12 cellular contexts compared by ENCODE assay signal in genomic region chr11:129277216-129277838, GRCh38.
DNase-seq lines count a peak whose midpoint lies in the region; ATAC-seq and TF ChIP-seq lines count a peak whose summit lies in the region.
"Had no signal": no experiment of that assay in that cellular context is flagged by ENCODE, and none has a peak within 500 bp of the region (broad histone marks: within the 10 kb centered on the region; RNA-seq: fewer than 3 reads in every experiment).

No MANE protein-coding gene starts in this region.

- CTCF ChIA-PET in SK-N-SH (lab: Yijun Ruan, JAX): interaction anchor here (0.7 to 1.2 kb wide), 4 partner anchors 8 to 54 kb away, joined by 3 to 4 read pairs (median 3); no protein-coding TSS in a partner anchor

- H3K4me2 ChIP-seq in SK-N-SH (0 out of 2 replicates have a peak overlapping the region, but pooled peaks have one; percentile 80), osteoblast (ENCODE audit: insufficient read depth, low read length) (no peak overlapping the region)

- H3K9ac ChIP-seq in SK-N-SH: no peak overlapping the region
- H3K9ac ChIP-seq in duodenal mucosa (ENCODE audit: low read depth in 1 of 2, low read length in 2 of 2): no peak overlapping the region

- ATAC-seq in SK-N-SH treated with all-trans-retinoic acid at 6 μM for 48 hours: no peak
- ATAC-seq in GM18873 (IDR thresholded peaks at IDR 0.05; ENCODE audit: low FRiP score, unreplicated experiment): no peak
- ATAC-seq in HG02759 (IDR thresholded peaks at IDR 0.05; ENCODE audit: unreplicated experiment): no peak

- H3K79me2 ChIP-seq in SK-N-SH (ENCODE audit: insufficient read depth): peaks cover 63% of the 10 kb centered on the region
- H3K79me2 ChIP-seq in osteoblast (ENCODE audit: insufficient read depth, low read length): peaks cover 56% of the 10 kb centered on the region

- H3K4me1 ChIP-seq in SK-N-SH (ENCODE audit: control insufficient read depth in 1 of 2, insufficient read depth in 2 of 2, low read depth in 1 of 2, low read length in 1 of 2): peaks cover 16 to 17% of the 10 kb centered on the region in 2 experiments; a peak in 3 of 4 replicates
- H3K4me1 ChIP-seq in duodenal mucosa (ENCODE audit: control insufficient read depth in 1 of 2, insufficient read depth in 2 of 2, low read length in 2 of 2): peaks cover 37 to 63% of the 10 kb centered on the region in 2 donors
- peaks cover 20% of the 10 kb centered on the region for H3K4me1 ChIP-seq in osteoblast (ENCODE audit: insufficient read depth, low read length)

- no peak for TF ChIP-seq RAD21 in SK-N-SH (IDR thresholded peaks at IDR 0.05; ENCODE audit: low read length)

- H3K4me3 ChIP-seq in SK-N-SH (ENCODE audit: low read depth in 2 of 2, low read length in 1 of 2) (peak overlapping the region in 1 of 2 experiments; percentile 81; a peak in 1 of 4 replicates), duodenal mucosa (ENCODE audit: low read depth in 1 of 2, low read length in 2 of 2) (peak overlapping the region; percentile 13 to 75), osteoblast (ENCODE audit: insufficient read depth, low read length) (no peak overlapping the region)

- H3K9me3 ChIP-seq in SK-N-SH (no peaks in the 10 kb centered on the region), duodenal mucosa (ENCODE audit: control insufficient read depth in 1 of 2, low read length in 2 of 2) (no peaks in the 10 kb centered on the region), osteoblast (ENCODE audit: low read depth, low read length) (no peaks in the 10 kb centered on the region)
- H3K9me3 ChIP-seq: MG63, thyroid gland had no signal

- H3F3A ChIP-seq in SK-N-SH (replicated peaks; ENCODE audit: insufficient read depth): no peaks in the 10 kb centered on the region

- no peak for TF ChIP-seq EP300 in SK-N-SH (IDR thresholded peaks at IDR 0.05; ENCODE audit: borderline replicate concordance in 1 of 2, low read depth in 1 of 2, low read length in 1 of 2)

- H3K27ac ChIP-seq in SK-N-SH (ENCODE audit: low read depth in 2 of 2, low read length in 1 of 2) (no peak overlapping the region), duodenal mucosa (ENCODE audit: low read depth, low read length) (no peak overlapping the region), osteoblast (ENCODE audit: low read depth, low read length) (no peak overlapping the region)
- H3K27ac ChIP-seq: brain microvascular endothelial cell, thyroid gland had no signal

- H4K20me1 ChIP-seq in SK-N-SH (ENCODE audit: insufficient read depth) (peaks cover 35% of the 10 kb centered on the region), osteoblast (ENCODE audit: insufficient read depth, low read length) (peaks cover 53% of the 10 kb centered on the region)

- H3K36me3 ChIP-seq in SK-N-SH (replicated peaks in 1 of 2; ENCODE audit: control insufficient read depth in 1 of 2, insufficient read depth in 2 of 2, low read length in 1 of 2): no peaks in the 10 kb centered on the region
- H3K36me3 ChIP-seq in duodenal mucosa (ENCODE audit: control insufficient read depth in 1 of 2, insufficient read depth in 2 of 2, low read length in 2 of 2): no peaks in the 10 kb centered on the region
- H3K36me3 ChIP-seq in osteoblast (ENCODE audit: insufficient read depth, low read length): no peaks in the 10 kb centered on the region
- H3K36me3 ChIP-seq: brain microvascular endothelial cell, MG63, thyroid gland had no signal

- H2AFZ ChIP-seq in SK-N-SH (ENCODE audit: low read depth) (no peak overlapping the region), osteoblast (ENCODE audit: low read length) (no peak overlapping the region)

- no peak for DNase-seq in SK-N-SH
- DNase-seq in NCI-H510A treated with DMSO at 0.1 percent for 48 hours (lab: John Stamatoyannopoulos, UW): peak; percentile 93
- peak; percentile 49 for DNase-seq in osteoblast (ENCODE audit: insufficient read length, low spot score, missing footprints)
- no peak for DNase-seq in SHP77 treated with DMSO at 0.1 percent for 48 hours (lab: John Stamatoyannopoulos, UW)
- DNase-seq: brain microvascular endothelial cell; MG63; stimulated activated CD4-positive, alpha-beta T cell treated with anti-CD3 and anti-CD28 coated beads, Interleukin-4, amount 100 ng/mL, for 1 hour; thyroid gland had no signal

- no peaks in the 10 kb centered on the region for H3K27me3 ChIP-seq in SK-N-SH (ENCODE audit: insufficient read depth)
- H3K27me3 ChIP-seq in duodenal mucosa (ENCODE audit: control insufficient read depth in 1 of 2, insufficient read depth in 2 of 2, low read length in 2 of 2): no peaks in the 10 kb centered on the region
- H3K27me3 ChIP-seq in osteoblast (ENCODE audit: insufficient read depth, low read length): no peaks in the 10 kb centered on the region
- H3K27me3 ChIP-seq: brain microvascular endothelial cell, MG63, thyroid gland had no signal

- H3K9me2 ChIP-seq in SK-N-SH: no peaks in the 10 kb centered on the region

- no peak for TF ChIP-seq CTCF in SK-N-SH (IDR thresholded peaks at IDR 0.05)
- no peak for TF ChIP-seq CTCF in osteoblast (IDR thresholded peaks at IDR 0.05; ENCODE audit: extremely low read depth, low read depth, low read length)

- POLR2A ChIA-PET in SK-N-SH (lab: Yijun Ruan, JAX): no interaction called here

- WGBS in SK-N-SH (ENCODE audit: low lambda C conversion rate): 95% methylated on average over 7 of the region's 7 CpGs

TF ChIP-seq in SK-N-SH, 30 proteins besides CTCF, POLR2A, EP300 and RAD21 (continues in another document):
- peak; percentile 94 for TF ChIP-seq REST (IDR thresholded peaks at IDR 0.05; ENCODE audit: low read depth, low read length)
- TF ChIP-seq, protein P1, sequence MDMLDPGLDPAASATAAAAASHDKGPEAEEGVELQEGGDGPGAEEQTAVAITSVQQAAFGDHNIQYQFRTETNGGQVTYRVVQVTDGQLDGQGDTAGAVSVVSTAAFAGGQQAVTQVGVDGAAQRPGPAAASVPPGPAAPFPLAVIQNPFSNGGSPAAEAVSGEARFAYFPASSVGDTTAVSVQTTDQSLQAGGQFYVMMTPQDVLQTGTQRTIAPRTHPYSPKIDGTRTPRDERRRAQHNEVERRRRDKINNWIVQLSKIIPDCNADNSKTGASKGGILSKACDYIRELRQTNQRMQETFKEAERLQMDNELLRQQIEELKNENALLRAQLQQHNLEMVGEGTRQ (IDR thresholded peaks at IDR 0.05; ENCODE audit: borderline replicate concordance, low read depth, low read length): no peak

TF ChIP-seq in SK-N-SH treated with all-trans-retinoic acid at 6 μM for 48 hours, 23 proteins besides CTCF, POLR2A, EP300 and RAD21 (continues in another document):
- no peak for TF ChIP-seq ZNF8 (CRISPR knock-in tag; IDR thresholded peaks at IDR 0.05)
- no peak for TF ChIP-seq ZFP30 (CRISPR knock-in tag; IDR thresholded peaks at IDR 0.05)
- TF ChIP-seq TCF4 (CRISPR knock-in tag; IDR thresholded peaks at IDR 0.05; ENCODE audit: borderline replicate concordance): no peak
- no peak for TF ChIP-seq RARB (CRISPR knock-in tag; IDR thresholded peaks at IDR 0.05)
- no peak for TF ChIP-seq ZFP3 (CRISPR knock-in tag; IDR thresholded peaks at IDR 0.05)
- no peak for TF ChIP-seq ARNTL (CRISPR knock-in tag; IDR thresholded peaks at IDR 0.05; ENCODE audit: borderline replicate concordance, low read depth)
- TF ChIP-seq BACH2 (CRISPR knock-in tag; IDR thresholded peaks at IDR 0.05; ENCODE audit: borderline replicate concordance): no peak
- no peak for TF ChIP-seq TOX (CRISPR knock-in tag; IDR thresholded peaks at IDR 0.05; ENCODE audit: borderline replicate concordance)
- TF ChIP-seq OSR1 (CRISPR knock-in tag; IDR thresholded peaks at IDR 0.05): no peak
- TF ChIP-seq ZC3H10 (CRISPR knock-in tag; IDR thresholded peaks at IDR 0.05): no peak
- no peak for TF ChIP-seq POU6F1 (CRISPR knock-in tag; IDR thresholded peaks at IDR 0.05; ENCODE audit: borderline replicate concordance, low read depth)
- no peak for TF ChIP-seq SNAI2 (CRISPR knock-in tag; IDR thresholded peaks at IDR 0.05)
- TF ChIP-seq, protein P2, sequence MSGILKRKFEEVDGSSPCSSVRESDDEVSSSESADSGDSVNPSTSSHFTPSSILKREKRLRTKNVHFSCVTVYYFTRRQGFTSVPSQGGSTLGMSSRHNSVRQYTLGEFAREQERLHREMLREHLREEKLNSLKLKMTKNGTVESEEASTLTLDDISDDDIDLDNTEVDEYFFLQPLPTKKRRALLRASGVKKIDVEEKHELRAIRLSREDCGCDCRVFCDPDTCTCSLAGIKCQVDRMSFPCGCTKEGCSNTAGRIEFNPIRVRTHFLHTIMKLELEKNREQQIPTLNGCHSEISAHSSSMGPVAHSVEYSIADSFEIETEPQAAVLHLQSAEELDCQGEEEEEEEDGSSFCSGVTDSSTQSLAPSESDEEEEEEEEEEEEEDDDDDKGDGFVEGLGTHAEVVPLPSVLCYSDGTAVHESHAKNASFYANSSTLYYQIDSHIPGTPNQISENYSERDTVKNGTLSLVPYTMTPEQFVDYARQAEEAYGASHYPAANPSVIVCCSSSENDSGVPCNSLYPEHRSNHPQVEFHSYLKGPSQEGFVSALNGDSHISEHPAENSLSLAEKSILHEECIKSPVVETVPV (CRISPR knock-in tag; IDR thresholded peaks at IDR 0.05): no peak

Comparison
In these comparisons a context has a peak if more than half of its experiments do, and no peak if none do; other contexts are left out.
1. DNase-seq: peak in NCI-H510A treated with DMSO at 0.1 percent for 48 hours (single experiment) and osteoblast (single experiment); none in SK-N-SH (single experiment) and SHP77 treated with DMSO at 0.1 percent for 48 hours (single experiment).